Comparison of ENCODE assay signal across 1 cellular context in the genomic region with DNA sequence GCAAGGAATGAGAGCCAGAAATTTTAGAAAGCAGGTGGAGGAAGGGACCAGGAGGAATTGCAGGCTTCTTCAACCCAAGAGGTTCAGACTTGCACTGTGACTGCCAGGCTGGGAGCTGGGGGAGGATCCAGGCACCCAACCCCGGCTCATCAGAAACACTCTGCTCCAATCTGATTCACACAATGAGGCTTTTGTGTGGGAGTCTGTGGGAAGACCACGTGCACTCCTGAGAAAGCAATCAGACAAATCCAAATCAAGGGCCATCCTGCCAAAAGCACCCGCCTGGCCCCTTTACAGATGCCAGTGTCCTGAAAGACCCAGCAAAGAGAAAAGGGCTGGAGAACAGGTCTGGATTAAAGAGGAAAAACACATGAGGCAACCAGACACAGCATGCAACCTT.
TF ChIP-seq lines count a peak whose summit lies in the region.

No MANE protein-coding gene starts in this region.

TF ChIP-seq in K562, 482 proteins besides CTCF, POLR2A, EP300 and RAD21 (continued from another document):
- TF ChIP-seq, protein P1, sequence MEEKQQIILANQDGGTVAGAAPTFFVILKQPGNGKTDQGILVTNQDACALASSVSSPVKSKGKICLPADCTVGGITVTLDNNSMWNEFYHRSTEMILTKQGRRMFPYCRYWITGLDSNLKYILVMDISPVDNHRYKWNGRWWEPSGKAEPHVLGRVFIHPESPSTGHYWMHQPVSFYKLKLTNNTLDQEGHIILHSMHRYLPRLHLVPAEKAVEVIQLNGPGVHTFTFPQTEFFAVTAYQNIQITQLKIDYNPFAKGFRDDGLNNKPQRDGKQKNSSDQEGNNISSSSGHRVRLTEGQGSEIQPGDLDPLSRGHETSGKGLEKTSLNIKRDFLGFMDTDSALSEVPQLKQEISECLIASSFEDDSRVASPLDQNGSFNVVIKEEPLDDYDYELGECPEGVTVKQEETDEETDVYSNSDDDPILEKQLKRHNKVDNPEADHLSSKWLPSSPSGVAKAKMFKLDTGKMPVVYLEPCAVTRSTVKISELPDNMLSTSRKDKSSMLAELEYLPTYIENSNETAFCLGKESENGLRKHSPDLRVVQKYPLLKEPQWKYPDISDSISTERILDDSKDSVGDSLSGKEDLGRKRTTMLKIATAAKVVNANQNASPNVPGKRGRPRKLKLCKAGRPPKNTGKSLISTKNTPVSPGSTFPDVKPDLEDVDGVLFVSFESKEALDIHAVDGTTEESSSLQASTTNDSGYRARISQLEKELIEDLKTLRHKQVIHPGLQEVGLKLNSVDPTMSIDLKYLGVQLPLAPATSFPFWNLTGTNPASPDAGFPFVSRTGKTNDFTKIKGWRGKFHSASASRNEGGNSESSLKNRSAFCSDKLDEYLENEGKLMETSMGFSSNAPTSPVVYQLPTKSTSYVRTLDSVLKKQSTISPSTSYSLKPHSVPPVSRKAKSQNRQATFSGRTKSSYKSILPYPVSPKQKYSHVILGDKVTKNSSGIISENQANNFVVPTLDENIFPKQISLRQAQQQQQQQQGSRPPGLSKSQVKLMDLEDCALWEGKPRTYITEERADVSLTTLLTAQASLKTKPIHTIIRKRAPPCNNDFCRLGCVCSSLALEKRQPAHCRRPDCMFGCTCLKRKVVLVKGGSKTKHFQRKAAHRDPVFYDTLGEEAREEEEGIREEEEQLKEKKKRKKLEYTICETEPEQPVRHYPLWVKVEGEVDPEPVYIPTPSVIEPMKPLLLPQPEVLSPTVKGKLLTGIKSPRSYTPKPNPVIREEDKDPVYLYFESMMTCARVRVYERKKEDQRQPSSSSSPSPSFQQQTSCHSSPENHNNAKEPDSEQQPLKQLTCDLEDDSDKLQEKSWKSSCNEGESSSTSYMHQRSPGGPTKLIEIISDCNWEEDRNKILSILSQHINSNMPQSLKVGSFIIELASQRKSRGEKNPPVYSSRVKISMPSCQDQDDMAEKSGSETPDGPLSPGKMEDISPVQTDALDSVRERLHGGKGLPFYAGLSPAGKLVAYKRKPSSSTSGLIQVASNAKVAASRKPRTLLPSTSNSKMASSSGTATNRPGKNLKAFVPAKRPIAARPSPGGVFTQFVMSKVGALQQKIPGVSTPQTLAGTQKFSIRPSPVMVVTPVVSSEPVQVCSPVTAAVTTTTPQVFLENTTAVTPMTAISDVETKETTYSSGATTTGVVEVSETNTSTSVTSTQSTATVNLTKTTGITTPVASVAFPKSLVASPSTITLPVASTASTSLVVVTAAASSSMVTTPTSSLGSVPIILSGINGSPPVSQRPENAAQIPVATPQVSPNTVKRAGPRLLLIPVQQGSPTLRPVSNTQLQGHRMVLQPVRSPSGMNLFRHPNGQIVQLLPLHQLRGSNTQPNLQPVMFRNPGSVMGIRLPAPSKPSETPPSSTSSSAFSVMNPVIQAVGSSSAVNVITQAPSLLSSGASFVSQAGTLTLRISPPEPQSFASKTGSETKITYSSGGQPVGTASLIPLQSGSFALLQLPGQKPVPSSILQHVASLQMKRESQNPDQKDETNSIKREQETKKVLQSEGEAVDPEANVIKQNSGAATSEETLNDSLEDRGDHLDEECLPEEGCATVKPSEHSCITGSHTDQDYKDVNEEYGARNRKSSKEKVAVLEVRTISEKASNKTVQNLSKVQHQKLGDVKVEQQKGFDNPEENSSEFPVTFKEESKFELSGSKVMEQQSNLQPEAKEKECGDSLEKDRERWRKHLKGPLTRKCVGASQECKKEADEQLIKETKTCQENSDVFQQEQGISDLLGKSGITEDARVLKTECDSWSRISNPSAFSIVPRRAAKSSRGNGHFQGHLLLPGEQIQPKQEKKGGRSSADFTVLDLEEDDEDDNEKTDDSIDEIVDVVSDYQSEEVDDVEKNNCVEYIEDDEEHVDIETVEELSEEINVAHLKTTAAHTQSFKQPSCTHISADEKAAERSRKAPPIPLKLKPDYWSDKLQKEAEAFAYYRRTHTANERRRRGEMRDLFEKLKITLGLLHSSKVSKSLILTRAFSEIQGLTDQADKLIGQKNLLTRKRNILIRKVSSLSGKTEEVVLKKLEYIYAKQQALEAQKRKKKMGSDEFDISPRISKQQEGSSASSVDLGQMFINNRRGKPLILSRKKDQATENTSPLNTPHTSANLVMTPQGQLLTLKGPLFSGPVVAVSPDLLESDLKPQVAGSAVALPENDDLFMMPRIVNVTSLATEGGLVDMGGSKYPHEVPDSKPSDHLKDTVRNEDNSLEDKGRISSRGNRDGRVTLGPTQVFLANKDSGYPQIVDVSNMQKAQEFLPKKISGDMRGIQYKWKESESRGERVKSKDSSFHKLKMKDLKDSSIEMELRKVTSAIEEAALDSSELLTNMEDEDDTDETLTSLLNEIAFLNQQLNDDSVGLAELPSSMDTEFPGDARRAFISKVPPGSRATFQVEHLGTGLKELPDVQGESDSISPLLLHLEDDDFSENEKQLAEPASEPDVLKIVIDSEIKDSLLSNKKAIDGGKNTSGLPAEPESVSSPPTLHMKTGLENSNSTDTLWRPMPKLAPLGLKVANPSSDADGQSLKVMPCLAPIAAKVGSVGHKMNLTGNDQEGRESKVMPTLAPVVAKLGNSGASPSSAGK (IDR thresholded peaks at IDR 0.05) = no peak
- TF ChIP-seq RB1 (IDR thresholded peaks at IDR 0.05; ENCODE audit: low read depth) = no peak
- TF ChIP-seq STAT5A (IDR thresholded peaks at IDR 0.05; ENCODE audit: borderline replicate concordance, low read length) = no peak
- 0 out of 2 replicates have a peak, but pooled peaks have one; percentile 16 for TF ChIP-seq EGR1 (conservative IDR thresholded peaks at IDR 0.05)
- TF ChIP-seq, protein P2, sequence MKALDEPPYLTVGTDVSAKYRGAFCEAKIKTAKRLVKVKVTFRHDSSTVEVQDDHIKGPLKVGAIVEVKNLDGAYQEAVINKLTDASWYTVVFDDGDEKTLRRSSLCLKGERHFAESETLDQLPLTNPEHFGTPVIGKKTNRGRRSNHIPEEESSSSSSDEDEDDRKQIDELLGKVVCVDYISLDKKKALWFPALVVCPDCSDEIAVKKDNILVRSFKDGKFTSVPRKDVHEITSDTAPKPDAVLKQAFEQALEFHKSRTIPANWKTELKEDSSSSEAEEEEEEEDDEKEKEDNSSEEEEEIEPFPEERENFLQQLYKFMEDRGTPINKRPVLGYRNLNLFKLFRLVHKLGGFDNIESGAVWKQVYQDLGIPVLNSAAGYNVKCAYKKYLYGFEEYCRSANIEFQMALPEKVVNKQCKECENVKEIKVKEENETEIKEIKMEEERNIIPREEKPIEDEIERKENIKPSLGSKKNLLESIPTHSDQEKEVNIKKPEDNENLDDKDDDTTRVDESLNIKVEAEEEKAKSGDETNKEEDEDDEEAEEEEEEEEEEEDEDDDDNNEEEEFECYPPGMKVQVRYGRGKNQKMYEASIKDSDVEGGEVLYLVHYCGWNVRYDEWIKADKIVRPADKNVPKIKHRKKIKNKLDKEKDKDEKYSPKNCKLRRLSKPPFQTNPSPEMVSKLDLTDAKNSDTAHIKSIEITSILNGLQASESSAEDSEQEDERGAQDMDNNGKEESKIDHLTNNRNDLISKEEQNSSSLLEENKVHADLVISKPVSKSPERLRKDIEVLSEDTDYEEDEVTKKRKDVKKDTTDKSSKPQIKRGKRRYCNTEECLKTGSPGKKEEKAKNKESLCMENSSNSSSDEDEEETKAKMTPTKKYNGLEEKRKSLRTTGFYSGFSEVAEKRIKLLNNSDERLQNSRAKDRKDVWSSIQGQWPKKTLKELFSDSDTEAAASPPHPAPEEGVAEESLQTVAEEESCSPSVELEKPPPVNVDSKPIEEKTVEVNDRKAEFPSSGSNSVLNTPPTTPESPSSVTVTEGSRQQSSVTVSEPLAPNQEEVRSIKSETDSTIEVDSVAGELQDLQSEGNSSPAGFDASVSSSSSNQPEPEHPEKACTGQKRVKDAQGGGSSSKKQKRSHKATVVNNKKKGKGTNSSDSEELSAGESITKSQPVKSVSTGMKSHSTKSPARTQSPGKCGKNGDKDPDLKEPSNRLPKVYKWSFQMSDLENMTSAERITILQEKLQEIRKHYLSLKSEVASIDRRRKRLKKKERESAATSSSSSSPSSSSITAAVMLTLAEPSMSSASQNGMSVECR (CRISPR knock-in tag; IDR thresholded peaks at IDR 0.05) = no peak
- TF ChIP-seq RCOR1 (IDR thresholded peaks at IDR 0.05; ENCODE audit: borderline replicate concordance in 1 of 2, low read depth in 2 of 2, low read length in 2 of 2) = 0 out of 4 replicates have a peak, but pooled peaks of 1 of the 2 experiments have one; percentile 17
